16 cellular contexts compared by ENCODE assay signal in the genomic region with DNA sequence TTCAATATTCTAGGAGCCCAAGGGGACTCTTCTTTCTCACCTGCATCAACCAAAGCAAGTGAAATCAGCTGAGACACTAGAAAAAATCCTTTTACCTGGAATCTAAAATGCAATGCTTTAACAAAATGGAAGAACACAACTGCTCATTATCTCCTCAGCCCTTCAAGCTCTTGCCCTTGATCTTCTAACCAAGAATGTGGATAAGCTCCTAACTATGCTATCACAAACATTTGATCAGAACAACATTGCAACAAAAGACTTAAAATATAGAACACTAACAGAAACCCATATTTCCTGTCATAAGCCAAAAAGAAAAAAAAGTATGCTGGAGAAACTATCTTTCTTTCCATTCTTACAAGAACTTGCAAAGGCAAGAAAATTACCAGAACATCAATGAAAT.
"Had no signal": no experiment of that assay in that cellular context is flagged by ENCODE, and none has a peak within 500 bp of the region (broad histone marks: within the 10 kb centered on the region; RNA-seq: fewer than 3 reads in every experiment).

No MANE protein-coding gene starts in this region.

- H3K9me3 Mint-ChIP-seq: natural killer cell, WTC11 had no signal

- H3K4me1 Mint-ChIP-seq: WTC11 had no signal

- H3K27ac Mint-ChIP-seq: natural killer cell, WTC11 had no signal

- H3K36me3 Mint-ChIP-seq: natural killer cell had no signal

- H3K4me3 Mint-ChIP-seq: natural killer cell, WTC11 had no signal

- H3K27me3 ChIP-seq: brain microvascular endothelial cell, sigmoid colon, thyroid gland had no signal

- H3K4me3 ChIP-seq: lung, prostate gland, sigmoid colon, SK-N-MC, thyroid gland had no signal

- DNase-seq: activated gamma-delta T cell; brain microvascular endothelial cell; cerebellar nuclear complex; left cardiac atrium; natural killer cell; occipital lobe; sigmoid colon; stimulated activated CD4-positive, alpha-beta T cell treated with anti-CD3 and anti-CD28 coated beads, Interleukin-2, amount 100 ng/mL, for 24 hours; stimulated activated naive CD4-positive, alpha-beta T cell treated with Interleukin-2 at 50 U/mL for 16 hours; T-helper 1 cell; thyroid gland had no signal

- H3K4me1 ChIP-seq: prostate gland, sigmoid colon, thyroid gland had no signal

- H3K27ac ChIP-seq: brain microvascular endothelial cell, prostate gland, sigmoid colon, SK-N-MC, thyroid gland had no signal

- H3K9me3 ChIP-seq: prostate gland, sigmoid colon, thyroid gland had no signal

- ATAC-seq: left cardiac atrium, natural killer cell, Right ventricle myocardium inferior, WTC11 had no signal
